In genomic region chr5:79133657-79134451, GRCh38 we compare ENCODE assay signal across 1 cellular context.
TF ChIP-seq lines count a peak whose summit lies in the region.

No MANE protein-coding gene starts in this region.

TF ChIP-seq in K562, 482 proteins besides CTCF, POLR2A, EP300 and RAD21 (continued from another document and continues in another):
- TF ChIP-seq, protein P1, sequence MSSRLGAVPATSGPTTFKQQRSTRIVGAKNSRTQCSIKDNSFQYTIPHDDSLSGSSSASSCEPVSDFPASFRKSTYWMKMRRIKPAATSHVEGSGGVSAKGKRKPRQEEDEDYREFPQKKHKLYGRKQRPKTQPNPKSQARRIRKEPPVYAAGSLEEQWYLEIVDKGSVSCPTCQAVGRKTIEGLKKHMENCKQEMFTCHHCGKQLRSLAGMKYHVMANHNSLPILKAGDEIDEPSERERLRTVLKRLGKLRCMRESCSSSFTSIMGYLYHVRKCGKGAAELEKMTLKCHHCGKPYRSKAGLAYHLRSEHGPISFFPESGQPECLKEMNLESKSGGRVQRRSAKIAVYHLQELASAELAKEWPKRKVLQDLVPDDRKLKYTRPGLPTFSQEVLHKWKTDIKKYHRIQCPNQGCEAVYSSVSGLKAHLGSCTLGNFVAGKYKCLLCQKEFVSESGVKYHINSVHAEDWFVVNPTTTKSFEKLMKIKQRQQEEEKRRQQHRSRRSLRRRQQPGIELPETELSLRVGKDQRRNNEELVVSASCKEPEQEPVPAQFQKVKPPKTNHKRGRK (tag; IDR thresholded peaks at IDR 0.05), result 0 out of 2 replicates have a peak, but pooled peaks have one; percentile 43
- TF ChIP-seq, protein P2, sequence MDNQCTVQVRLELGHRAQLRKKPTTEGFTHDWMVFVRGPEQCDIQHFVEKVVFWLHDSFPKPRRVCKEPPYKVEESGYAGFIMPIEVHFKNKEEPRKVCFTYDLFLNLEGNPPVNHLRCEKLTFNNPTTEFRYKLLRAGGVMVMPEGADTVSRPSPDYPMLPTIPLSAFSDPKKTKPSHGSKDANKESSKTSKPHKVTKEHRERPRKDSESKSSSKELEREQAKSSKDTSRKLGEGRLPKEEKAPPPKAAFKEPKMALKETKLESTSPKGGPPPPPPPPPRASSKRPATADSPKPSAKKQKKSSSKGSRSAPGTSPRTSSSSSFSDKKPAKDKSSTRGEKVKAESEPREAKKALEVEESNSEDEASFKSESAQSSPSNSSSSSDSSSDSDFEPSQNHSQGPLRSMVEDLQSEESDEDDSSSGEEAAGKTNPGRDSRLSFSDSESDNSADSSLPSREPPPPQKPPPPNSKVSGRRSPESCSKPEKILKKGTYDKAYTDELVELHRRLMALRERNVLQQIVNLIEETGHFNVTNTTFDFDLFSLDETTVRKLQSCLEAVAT (IDR thresholded peaks at IDR 0.05), result peak; percentile 50 to 77; a peak in 1 of 4 replicates
- TF ChIP-seq TFAP4 (CRISPR knock-in tag; IDR thresholded peaks at IDR 0.05; ENCODE audit: borderline replicate concordance) (no peak), CEBPG (CRISPR knock-in tag; IDR thresholded peaks at IDR 0.05) (peak; percentile 76; the same call in 1 of the 2 replicates), CEBPG (tag; conservative IDR thresholded peaks at IDR 0.05 in 1 of 2, IDR thresholded peaks at IDR 0.05 in 1 of 2) (peak in 1 of 2 experiments; percentile 61; a peak in 1 of 4 replicates), FOSL1 (tag; conservative IDR thresholded peaks at IDR 0.05) (peak; percentile 34; the same call in 1 of the 2 replicates), EP400 (IDR thresholded peaks at IDR 0.05) (peak; percentile 79), FOS (IDR thresholded peaks at IDR 0.05; ENCODE audit: extremely low read depth, insufficient read length) (no peak), ATF7 (IDR thresholded peaks at IDR 0.05) (0 out of 2 replicates have a peak, but pooled peaks have one; percentile 27), ZBTB8A (IDR thresholded peaks at IDR 0.05; ENCODE audit: partially characterized antibody) (no peak), SETDB1 (IDR thresholded peaks at IDR 0.05; ENCODE audit: low read length) (no peak), CC2D1A (IDR thresholded peaks at IDR 0.05) (peak; percentile 53; the same call in 1 of the 2 replicates), ZEB2 (IDR thresholded peaks at IDR 0.05) (peak; percentile 64; the same call in 1 of the 2 replicates), ATF4 (CRISPR knock-in tag; IDR thresholded peaks at IDR 0.05) (peak; percentile 61; the same call in 1 of the 2 replicates), MYC (IDR thresholded peaks at IDR 0.05; ENCODE audit: low read depth, low read length) (0 out of 2 replicates have a peak, but pooled peaks have one; percentile 50), MYC (CRISPR knock-in tag; IDR thresholded peaks at IDR 0.05; ENCODE audit: borderline replicate concordance, low read depth) (no peak), FOXM1 (IDR thresholded peaks at IDR 0.05; ENCODE audit: low read depth) (peak; percentile 53; the same call in 1 of the 2 replicates), FOXM1 (CRISPR knock-in tag; IDR thresholded peaks at IDR 0.05; ENCODE audit: low read depth) (no peak), SMC3 (conservative IDR thresholded peaks at IDR 0.05; ENCODE audit: insufficient read depth, low read depth, low read length) (peak; percentile 61), SRSF9 (IDR thresholded peaks at IDR 0.05; ENCODE audit: borderline replicate concordance, low read depth, low read length) (no peak), MAFK (IDR thresholded peaks at IDR 0.05; ENCODE audit: low read length) (0 out of 2 replicates have a peak, but pooled peaks have one; percentile 7), ZC3H11A (IDR thresholded peaks at IDR 0.05; ENCODE audit: low read depth, low read length) (peak; percentile 74; the same call in 1 of the 2 replicates), BRD9 (IDR thresholded peaks at IDR 0.05; ENCODE audit: low read depth, partially characterized antibody) (peak; percentile 92), VEZF1 (CRISPR knock-in tag; IDR thresholded peaks at IDR 0.05) (peak; percentile 43), NKRF (IDR thresholded peaks at IDR 0.05; ENCODE audit: borderline replicate concordance) (peak; percentile 61; the same call in 1 of the 2 replicates), ATF3 (IDR thresholded peaks at IDR 0.05) (peak; percentile 52; the same call in 1 of the 2 replicates), ATF3 (CRISPR knock-in tag; conservative IDR thresholded peaks at IDR 0.05) (no peak), BCOR (IDR thresholded peaks at IDR 0.05) (peak; percentile 49; the same call in 1 of the 2 replicates), HDAC1 (IDR thresholded peaks at IDR 0.05) (peak in 1 of 2 experiments; percentile 74; a peak in 2 of 4 replicates), MXD1 (CRISPR knock-in tag; IDR thresholded peaks at IDR 0.05; ENCODE audit: borderline replicate concordance, poor library complexity, severe bottlenecking) (no peak), HDAC2 (IDR thresholded peaks at IDR 0.05) (peak; percentile 68; the same call in 1 of the 2 replicates), NFRKB (IDR thresholded peaks at IDR 0.05; ENCODE audit: low read depth) (peak; percentile 60; the same call in 1 of the 2 replicates), U2AF1 (optimal IDR thresholded peaks at IDR 0.05; ENCODE audit: low read depth, low read length) (no peak), MYBL2 (IDR thresholded peaks at IDR 0.05; ENCODE audit: low read depth) (peak; percentile 68; the same call in 1 of the 2 replicates), MYBL2 (CRISPR knock-in tag; IDR thresholded peaks at IDR 0.05; ENCODE audit: borderline replicate concordance) (no peak), DNMT1 (IDR thresholded peaks at IDR 0.05) (0 out of 2 replicates have a peak, but pooled peaks have one; percentile 80), NBN (IDR thresholded peaks at IDR 0.05; ENCODE audit: low read depth) (peak; percentile 89), LCOR (CRISPR knock-in tag; IDR thresholded peaks at IDR 0.05) (0 out of 2 replicates have a peak, but pooled peaks have one; percentile 44), MAZ (CRISPR knock-in tag; conservative IDR thresholded peaks at IDR 0.05 in 1 of 2, IDR thresholded peaks at IDR 0.05 in 1 of 2) (peak; percentile 37 to 50; a peak in 2 of 4 replicates)
- TF ChIP-seq, protein P3, sequence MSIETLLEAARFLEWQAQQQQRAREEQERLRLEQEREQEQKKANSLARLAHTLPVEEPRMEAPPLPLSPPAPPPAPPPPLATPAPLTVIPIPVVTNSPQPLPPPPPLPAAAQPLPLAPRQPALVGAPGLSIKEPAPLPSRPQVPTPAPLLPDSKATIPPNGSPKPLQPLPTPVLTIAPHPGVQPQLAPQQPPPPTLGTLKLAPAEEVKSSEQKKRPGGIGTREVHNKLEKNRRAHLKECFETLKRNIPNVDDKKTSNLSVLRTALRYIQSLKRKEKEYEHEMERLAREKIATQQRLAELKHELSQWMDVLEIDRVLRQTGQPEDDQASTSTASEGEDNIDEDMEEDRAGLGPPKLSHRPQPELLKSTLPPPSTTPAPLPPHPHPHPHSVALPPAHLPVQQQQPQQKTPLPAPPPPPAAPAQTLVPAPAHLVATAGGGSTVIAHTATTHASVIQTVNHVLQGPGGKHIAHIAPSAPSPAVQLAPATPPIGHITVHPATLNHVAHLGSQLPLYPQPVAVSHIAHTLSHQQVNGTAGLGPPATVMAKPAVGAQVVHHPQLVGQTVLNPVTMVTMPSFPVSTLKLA (conservative IDR thresholded peaks at IDR 0.05), result peak in 1 of 2 experiments; percentile 32; a peak in 2 of 4 replicates
- TF ChIP-seq, protein P4, sequence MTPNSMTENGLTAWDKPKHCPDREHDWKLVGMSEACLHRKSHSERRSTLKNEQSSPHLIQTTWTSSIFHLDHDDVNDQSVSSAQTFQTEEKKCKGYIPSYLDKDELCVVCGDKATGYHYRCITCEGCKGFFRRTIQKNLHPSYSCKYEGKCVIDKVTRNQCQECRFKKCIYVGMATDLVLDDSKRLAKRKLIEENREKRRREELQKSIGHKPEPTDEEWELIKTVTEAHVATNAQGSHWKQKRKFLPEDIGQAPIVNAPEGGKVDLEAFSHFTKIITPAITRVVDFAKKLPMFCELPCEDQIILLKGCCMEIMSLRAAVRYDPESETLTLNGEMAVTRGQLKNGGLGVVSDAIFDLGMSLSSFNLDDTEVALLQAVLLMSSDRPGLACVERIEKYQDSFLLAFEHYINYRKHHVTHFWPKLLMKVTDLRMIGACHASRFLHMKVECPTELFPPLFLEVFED (CRISPR knock-in tag; conservative IDR thresholded peaks at IDR 0.05), result peak; percentile 69; the same call in 1 of the 2 replicates
- TF ChIP-seq, protein P5, sequence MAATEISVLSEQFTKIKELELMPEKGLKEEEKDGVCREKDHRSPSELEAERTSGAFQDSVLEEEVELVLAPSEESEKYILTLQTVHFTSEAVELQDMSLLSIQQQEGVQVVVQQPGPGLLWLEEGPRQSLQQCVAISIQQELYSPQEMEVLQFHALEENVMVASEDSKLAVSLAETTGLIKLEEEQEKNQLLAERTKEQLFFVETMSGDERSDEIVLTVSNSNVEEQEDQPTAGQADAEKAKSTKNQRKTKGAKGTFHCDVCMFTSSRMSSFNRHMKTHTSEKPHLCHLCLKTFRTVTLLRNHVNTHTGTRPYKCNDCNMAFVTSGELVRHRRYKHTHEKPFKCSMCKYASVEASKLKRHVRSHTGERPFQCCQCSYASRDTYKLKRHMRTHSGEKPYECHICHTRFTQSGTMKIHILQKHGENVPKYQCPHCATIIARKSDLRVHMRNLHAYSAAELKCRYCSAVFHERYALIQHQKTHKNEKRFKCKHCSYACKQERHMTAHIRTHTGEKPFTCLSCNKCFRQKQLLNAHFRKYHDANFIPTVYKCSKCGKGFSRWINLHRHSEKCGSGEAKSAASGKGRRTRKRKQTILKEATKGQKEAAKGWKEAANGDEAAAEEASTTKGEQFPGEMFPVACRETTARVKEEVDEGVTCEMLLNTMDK (IDR thresholded peaks at IDR 0.05; ENCODE audit: borderline replicate concordance, insufficient read depth, low read depth, low read length, poor library complexity, severe bottlenecking), result peak; percentile 58
- TF ChIP-seq, protein P6, sequence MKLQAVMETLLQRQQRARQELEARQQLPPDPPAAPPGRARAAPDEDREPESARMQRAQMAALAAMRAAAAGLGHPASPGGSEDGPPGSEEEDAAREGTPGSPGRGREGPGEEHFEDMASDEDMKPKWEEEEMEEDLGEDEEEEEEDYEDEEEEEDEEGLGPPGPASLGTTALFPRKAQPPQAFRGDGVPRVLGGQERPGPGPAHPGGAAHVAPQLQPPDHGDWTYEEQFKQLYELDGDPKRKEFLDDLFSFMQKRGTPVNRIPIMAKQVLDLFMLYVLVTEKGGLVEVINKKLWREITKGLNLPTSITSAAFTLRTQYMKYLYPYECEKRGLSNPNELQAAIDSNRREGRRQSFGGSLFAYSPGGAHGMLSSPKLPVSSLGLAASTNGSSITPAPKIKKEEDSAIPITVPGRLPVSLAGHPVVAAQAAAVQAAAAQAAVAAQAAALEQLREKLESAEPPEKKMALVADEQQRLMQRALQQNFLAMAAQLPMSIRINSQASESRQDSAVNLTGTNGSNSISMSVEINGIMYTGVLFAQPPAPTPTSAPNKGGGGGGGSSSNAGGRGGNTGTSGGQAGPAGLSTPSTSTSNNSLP (IDR thresholded peaks at IDR 0.05; ENCODE audit: borderline replicate concordance, low read depth, low read length), result 0 out of 2 replicates have a peak, but pooled peaks have one; percentile 27
